Comparison of ENCODE assay signal across 11 cellular contexts in the genomic region with DNA sequence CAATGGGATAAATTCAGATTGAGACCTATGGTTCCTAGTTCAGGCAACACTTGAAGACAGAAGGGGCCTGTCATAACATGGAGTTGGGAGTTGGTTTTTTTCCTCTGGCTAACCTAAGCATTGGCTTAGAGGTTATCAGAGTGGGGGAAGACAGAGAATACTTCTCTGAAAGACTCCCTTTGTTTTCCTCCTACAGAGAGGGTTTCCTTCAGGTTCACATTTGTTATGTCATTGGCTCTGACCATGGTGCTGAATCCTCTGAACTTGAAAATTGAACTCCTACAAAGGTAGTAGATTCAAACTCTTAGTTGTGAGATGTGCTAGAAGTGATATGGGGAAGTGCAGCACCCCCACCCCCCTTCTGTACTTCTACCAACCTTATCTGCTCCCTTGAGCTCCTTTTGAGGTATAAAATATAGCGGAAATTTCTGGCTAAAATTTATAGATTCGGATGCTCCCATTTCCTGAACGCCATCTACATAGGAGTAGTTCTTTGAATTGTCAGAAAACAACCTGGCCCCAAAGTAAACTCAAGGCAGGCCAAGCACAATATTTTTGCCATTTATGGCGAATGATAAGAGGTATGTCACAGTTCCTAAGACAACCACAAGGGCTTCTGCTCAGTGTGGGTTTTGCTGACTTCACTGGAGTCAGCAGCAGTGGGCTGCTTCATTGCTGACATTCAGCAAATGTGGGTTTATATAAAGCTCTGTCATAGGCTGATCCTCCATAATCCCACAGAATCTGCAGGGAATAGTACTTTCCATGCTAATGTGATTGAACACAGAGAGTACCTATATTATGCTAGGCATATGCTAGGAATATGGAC.
A peak's percentile ranks its signal among the peaks of the same experiment; 100 is the strongest.
DNase-seq lines count a peak whose midpoint lies in the region; ATAC-seq, FAIRE-seq and TF ChIP-seq lines count a peak whose summit lies in the region.
"Had no signal": no experiment of that assay in that cellular context is flagged by ENCODE, and none has a peak within 500 bp of the region (broad histone marks: within the 10 kb centered on the region; RNA-seq: fewer than 3 reads in every experiment).

No MANE protein-coding gene starts in this region.

- no peak overlapping the region for H3K4me2 ChIP-seq in mesendoderm (ENCODE audit: low read length)
- H3K4me2 ChIP-seq: KMS-11 had no signal

- FAIRE-seq in GM12891 (lab: Jason Lieb, UNC) (no peak), urothelium cell line (lab: Jason Lieb, UNC) (no peak)

- intact Hi-C loops in gastrocnemius medialis (cut with DNase I; ENCODE audit: low total_unique reads), result no loop called here

- no peak overlapping the region for H3K4me3 ChIP-seq in mesendoderm (ENCODE audit: low read length)
- no peak overlapping the region for H3K4me3 ChIP-seq in gastrocnemius medialis

- DNase-seq in GM12891 (ENCODE audit: insufficient read length, low spot score), result no peak
- DNase-seq in MV-4-11 (lab: John Stamatoyannopoulos, UW), result peak; percentile 52
- no peak for DNase-seq in activated naive CD8-positive, alpha-beta T cell treated with anti-CD3 and anti-CD28 coated beads, Interleukin-2, amount 10 ng/mL, durations not matched to agents 7 days and 5 days
- DNase-seq in mesendoderm, result peak; percentile 73
- no peak for DNase-seq in gastrocnemius medialis
- no peak for DNase-seq in AG20443 (ENCODE audit: low spot score)
- DNase-seq in urothelium cell line (ENCODE audit: low spot score), result no peak
- DNase-seq in SW 1271 (lab: John Stamatoyannopoulos, UW), result no peak
- DNase-seq: Right ventricle myocardium superior had no signal

- no peaks in the 10 kb centered on the region for H3K36me3 ChIP-seq in mesendoderm (ENCODE audit: control insufficient read depth, insufficient read depth, low read length)
- H3K36me3 ChIP-seq in gastrocnemius medialis, result peaks cover 0 to 83% of the 10 kb centered on the region in 2 donors

- H3K4ac ChIP-seq in mesendoderm (ENCODE audit: low read depth, low read length), result no peak overlapping the region

- in situ Hi-C loops in gastrocnemius medialis (cut with MboI; ENCODE audit: low sequenced_read_pairs in 4 of 4), result loop anchor here in 1 of 4 donors (25.0 kb wide), 2 partner anchors 172 to 797 kb away; no protein-coding TSS in a partner anchor

- no CpG with 5 or more reads among the region's 4 CpGs for WGBS in mesendoderm (ENCODE audit: extremely low coverage, insufficient coverage, low lambda C conversion rate)

- H3K27ac Mint-ChIP-seq in activated naive CD8-positive, alpha-beta T cell treated with anti-CD3 and anti-CD28 coated beads, Interleukin-2, amount 10 ng/mL, durations not matched to agents 7 days and 5 days, result no peak overlapping the region

- no peak overlapping the region for H3K18ac ChIP-seq in mesendoderm (ENCODE audit: low read length)

- H3K79me1 ChIP-seq in mesendoderm (ENCODE audit: low read length), result no peaks in the 10 kb centered on the region

- H3K9me3 ChIP-seq in gastrocnemius medialis, result no peaks in the 10 kb centered on the region

- TF ChIP-seq POLR2A in GM12891 (IDR thresholded peaks at IDR 0.05; ENCODE audit: low read depth, low read length), result no peak
- no peak for TF ChIP-seq POLR2A in gastrocnemius medialis (IDR thresholded peaks at IDR 0.05)

- peaks cover 69% of the 10 kb centered on the region for H3K36me3 Mint-ChIP-seq in activated naive CD8-positive, alpha-beta T cell treated with anti-CD3 and anti-CD28 coated beads, Interleukin-2, amount 10 ng/mL, durations not matched to agents 7 days and 5 days

- no peak overlapping the region for H2BK120ac ChIP-seq in mesendoderm (ENCODE audit: low read depth, low read length)

- no peaks in the 10 kb centered on the region for H3K4me1 Mint-ChIP-seq in activated naive CD8-positive, alpha-beta T cell treated with anti-CD3 and anti-CD28 coated beads, Interleukin-2, amount 10 ng/mL, durations not matched to agents 7 days and 5 days

- peak; percentile 33 for ATAC-seq in activated naive CD8-positive, alpha-beta T cell treated with anti-CD3 and anti-CD28 coated beads, Interleukin-2, amount 10 ng/mL, durations not matched to agents 7 days and 5 days (ENCODE audit: low read depth)
- no peak for ATAC-seq in gastrocnemius medialis
- ATAC-seq: esophagus mucosa had no signal

- POLR2A ChIA-PET in activated naive CD8-positive, alpha-beta T cell treated with anti-CD3 and anti-CD28 coated beads, Interleukin-2, amount 10 ng/mL, durations not matched to agents 7 days and 5 days (lab: Charles Lee), result no interaction called here

- H3K4me3 Mint-ChIP-seq in activated naive CD8-positive, alpha-beta T cell treated with anti-CD3 and anti-CD28 coated beads, Interleukin-2, amount 10 ng/mL, durations not matched to agents 7 days and 5 days, result no peak overlapping the region

- H3K23ac ChIP-seq in mesendoderm (ENCODE audit: low read length), result no peak overlapping the region

- no peak overlapping the region for H3K9ac ChIP-seq in mesendoderm (ENCODE audit: low read length)
- H3K9ac ChIP-seq: KMS-11 had no signal

- no peaks in the 10 kb centered on the region for H3K27me3 Mint-ChIP-seq in activated naive CD8-positive, alpha-beta T cell treated with anti-CD3 and anti-CD28 coated beads, Interleukin-2, amount 10 ng/mL, durations not matched to agents 7 days and 5 days

- H2BK15ac ChIP-seq in mesendoderm (replicated peaks; ENCODE audit: low read depth), result no peak overlapping the region

- TF ChIP-seq CTCF in gastrocnemius medialis (IDR thresholded peaks at IDR 0.05 in 4 of 5, conservative IDR thresholded peaks at IDR 0.05 in 1 of 5), result no peak

- no peak overlapping the region for H2BK5ac ChIP-seq in mesendoderm (ENCODE audit: low read length)

- no peak overlapping the region for H2AK5ac ChIP-seq in mesendoderm (ENCODE audit: low read length)

- no peak overlapping the region for H4K8ac ChIP-seq in mesendoderm (ENCODE audit: low read depth, low read length)

- H3K79me2 ChIP-seq in mesendoderm (ENCODE audit: control insufficient read depth, insufficient read depth, low read length), result no peaks in the 10 kb centered on the region

- H4K5ac ChIP-seq in mesendoderm (ENCODE audit: low read length), result no peak overlapping the region

- H3K27me3 ChIP-seq in mesendoderm (ENCODE audit: insufficient read depth, low read length, poor library complexity) (no peaks in the 10 kb centered on the region), gastrocnemius medialis (no peaks in the 10 kb centered on the region)

- H3K27ac ChIP-seq in mesendoderm (ENCODE audit: low read depth, low read length) (no peak overlapping the region), gastrocnemius medialis (no peak overlapping the region)
- H3K27ac ChIP-seq: KMS-11 had no signal

- no peak overlapping the region for H3K56ac ChIP-seq in mesendoderm (ENCODE audit: low read length)

- H3K4me1 ChIP-seq in mesendoderm (ENCODE audit: control insufficient read depth, low read depth, low read length) (no peaks in the 10 kb centered on the region), gastrocnemius medialis (no peaks in the 10 kb centered on the region)

- H3K9me3 Mint-ChIP-seq in activated naive CD8-positive, alpha-beta T cell treated with anti-CD3 and anti-CD28 coated beads, Interleukin-2, amount 10 ng/mL, durations not matched to agents 7 days and 5 days, result peaks cover 10% of the 10 kb centered on the region

TF ChIP-seq in GM12891, 5 proteins besides CTCF, POLR2A, EP300 and RAD21:
- TF ChIP-seq SPI1 (IDR thresholded peaks at IDR 0.05; ENCODE audit: low read depth, low read length) (peak; percentile 19; the same call in 1 of the 2 replicates), PAX5 (IDR thresholded peaks at IDR 0.05; ENCODE audit: insufficient read depth, low read length, severe bottlenecking) (no peak)
TF ChIP-seq in GM12891: peak in this region for 1.

Comparison
In these comparisons a context has a peak if more than half of its experiments do, and no peak if none do; other contexts are left out.
1. DNase-seq: peak in MV-4-11 (single experiment) and mesendoderm (single experiment); none in GM12891 (single experiment), activated naive CD8-positive, alpha-beta T cell treated with anti-CD3 and anti-CD28 coated beads, Interleukin-2, amount 10 ng/mL, durations not matched to agents 7 days and 5 days (single experiment), gastrocnemius medialis (0 of 2), AG20443 (single experiment), urothelium cell line (single experiment) and SW 1271 (0 of 2).